19 cellular contexts compared by ENCODE assay signal in the genomic region with DNA sequence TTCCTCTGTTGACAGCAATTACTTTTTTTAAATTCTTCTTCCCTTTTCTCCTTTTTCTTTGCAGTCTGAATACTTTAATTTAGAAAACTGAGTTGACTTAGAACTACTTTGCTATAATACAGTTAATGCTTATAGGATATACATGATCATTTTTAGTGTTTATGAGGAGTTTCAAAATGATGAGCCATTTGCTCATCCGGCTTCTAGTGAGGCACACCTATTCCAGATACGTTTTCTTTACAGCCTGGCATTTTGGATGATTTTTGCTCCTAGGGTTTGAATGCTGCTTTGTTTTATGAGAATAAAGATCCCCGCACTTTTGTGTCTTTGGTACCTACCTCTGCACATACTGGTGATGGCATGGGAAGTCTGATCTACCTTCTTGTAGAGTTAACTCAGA. TPM values are rescaled to one million over a fixed set of nuclear protein-coding genes. Genes with fewer than 3 reads are reported as not detected.
DNase-seq lines count a peak whose midpoint lies in the region; ATAC-seq and TF ChIP-seq lines count a peak whose summit lies in the region.
"Had no signal": no experiment of that assay in that cellular context is flagged by ENCODE, and none has a peak within 500 bp of the region (broad histone marks: within the 10 kb centered on the region; RNA-seq: fewer than 3 reads in every experiment).

No MANE protein-coding gene starts in this region.

- H3K4me1 ChIP-seq in heart right ventricle (peaks cover 0 to 17% (median 8%) of the 10 kb centered on the region in 9 donors), OCI-LY7 (ENCODE audit: insufficient read depth, low read length, poor library complexity, severe bottlenecking) (no peaks in the 10 kb centered on the region), skeletal muscle satellite cell (ENCODE audit: control insufficient read depth, insufficient read depth, low read length) (peaks cover 21% of the 10 kb centered on the region)

- H3K79me2 ChIP-seq in OCI-LY7 (ENCODE audit: insufficient read depth, low read depth, low read length): no peaks in the 10 kb centered on the region

- TF ChIP-seq CTCF in heart right ventricle (IDR thresholded peaks at IDR 0.05) (no peak), OCI-LY7 (conservative IDR thresholded peaks at IDR 0.05; ENCODE audit: low read length) (no peak), epithelial cell of esophagus (IDR thresholded peaks at IDR 0.05; ENCODE audit: insufficient read depth, low read depth, low read length, missing control alignments) (no peak)

- POLR2A ChIA-PET in OCI-LY7 (lab: Charles Lee): no interaction called here

- 90 to 92% methylated on average over 3 of the region's 3 CpGs for WGBS in heart right ventricle, 2 donors

- intact Hi-C loops in heart right ventricle (cut with DNase I) (loop anchor here in 1 of 10 donors (2.0 kb wide), 1 partner anchor 53 kb away; a partner anchor contains a TSS), left ventricle myocardium superior (cut with micrococcal nuclease) (no loop called here), OCI-LY7 (cut with micrococcal nuclease; ENCODE audit: unreplicated experiment) (no loop called here)

- no peak overlapping the region for H2AFZ ChIP-seq in OCI-LY7 (ENCODE audit: low read length)

- ATAC-seq in heart right ventricle: no peak
- no peak for ATAC-seq in left ventricle myocardium superior
- ATAC-seq in HG02981 (IDR thresholded peaks at IDR 0.05; ENCODE audit: unreplicated experiment): no peak
- ATAC-seq: left lobe of liver; naive thymus-derived CD4-positive, alpha-beta T cell; stimulated activated naive CD8-positive, alpha-beta T cell treated with anti-CD3 and anti-CD28 coated beads, Interleukin-15, Interleukin-2, amounts not matched to agents 100 U/mL and 50 U/mL, for 24 hours had no signal

- H3K9me2 ChIP-seq in OCI-LY7 (ENCODE audit: insufficient read depth, low read length): no peaks in the 10 kb centered on the region

- H3K27me3 ChIP-seq in heart right ventricle: no peaks in the 10 kb centered on the region
- H3K27me3 ChIP-seq in skeletal muscle satellite cell (ENCODE audit: control insufficient read depth, insufficient read depth, low read length): no peaks in the 10 kb centered on the region

- H3K9me3 ChIP-seq in heart right ventricle (no peaks in the 10 kb centered on the region), OCI-LY7 (ENCODE audit: low read length) (no peaks in the 10 kb centered on the region), skeletal muscle satellite cell (replicated peaks; ENCODE audit: low read length) (no peaks in the 10 kb centered on the region)

- DNase-seq in heart right ventricle: no peak
- no peak for DNase-seq in left ventricle myocardium superior
- DNase-seq in OCI-LY7 (ENCODE audit: low spot score): no peak
- peak; percentile 30 for DNase-seq in epithelial cell of esophagus (ENCODE audit: low read depth)
- no peak for DNase-seq in stimulated activated CD4-positive, alpha-beta T cell treated with anti-CD3 and anti-CD28 coated beads, Interleukin-1b, Interleukin-23, amount 100 ng/mL, for 48 hours
- no peak for DNase-seq in GM03348 (ENCODE audit: low spot score)
- DNase-seq: ACHN; activated CD4-positive, alpha-beta memory T cell treated with anti-CD3 and anti-CD28 coated beads for 36 hours; activated gamma-delta T cell; DMS79 treated with DMSO at 0.1 percent for 48 hours; naive thymus-derived CD4-positive, alpha-beta T cell; NCI-H1417 treated with DMSO at 0.1 percent for 48 hours; NCI-H446 treated with DMSO at 0.1 percent for 48 hours; NK-92 treated with Interleukin-12 subunit alpha and Interleukin-12 subunit beta, amount 100 ng/mL, for 24 hours; stimulated activated naive CD8-positive, alpha-beta T cell treated with anti-CD3 and anti-CD28 coated beads, Interleukin-15, Interleukin-2, amounts not matched to agents 100 U/mL and 50 U/mL, for 24 hours; T-helper 1 cell had no signal

- H3K27ac ChIP-seq in heart right ventricle (peak overlapping the region in 9 of 10 donors; percentile 3 to 75 (median 59)), OCI-LY7 (ENCODE audit: low read depth, low read length, poor library complexity, severe bottlenecking) (no peak overlapping the region)

- TSS peak; percentile 61 for BruUV-seq in OCI-LY7 (replicated peaks; lab: Mats Ljungman, UMichigan)

- H4K20me1 ChIP-seq in OCI-LY7 (ENCODE audit: insufficient read depth, low read length): no peaks in the 10 kb centered on the region; the same call in 1 of the 2 replicates

- H3K4me3 ChIP-seq in heart right ventricle: peak overlapping the region in 1 of 10 donors; percentile 11
- no peak overlapping the region for H3K4me3 ChIP-seq in OCI-LY7 (ENCODE audit: low read depth, low read length, poor library complexity, severe bottlenecking)
- H3K4me3 ChIP-seq in epithelial cell of esophagus (ENCODE audit: low read length): no peak overlapping the region
- no peak overlapping the region for H3K4me3 ChIP-seq in skeletal muscle satellite cell (ENCODE audit: low read length)

- no peak overlapping the region for H3K4me2 ChIP-seq in OCI-LY7 (ENCODE audit: low read length)
- H3K4me2 ChIP-seq in skeletal muscle satellite cell (ENCODE audit: low read length): peak overlapping the region; percentile 31

- H3K36me3 ChIP-seq in heart right ventricle: peaks cover 0 to 70% (median 29%) of the 10 kb centered on the region in 9 donors
- H3K36me3 ChIP-seq in OCI-LY7 (ENCODE audit: insufficient read depth, low read length): peaks cover 71% of the 10 kb centered on the region
- peaks cover 45% of the 10 kb centered on the region for H3K36me3 ChIP-seq in skeletal muscle satellite cell (ENCODE audit: insufficient read depth, low read length)

- H3K9ac ChIP-seq in skeletal muscle satellite cell (ENCODE audit: low read depth, low read length): peak overlapping the region; percentile 6

- CTCF ChIA-PET in OCI-LY7 (lab: Charles Lee; ENCODE audit: unreplicated experiment): no interaction called here

RNA-seq across cellular contexts. Expression of a gene that starts 52.8 kb away (rescaled TPM):
- total RNA-seq in heart right ventricle (100 to 1,000 TPM in 3 of 10 donors, 10 to 100 TPM in 7; 64.5 to 123 (median 91.8) TPM), left ventricle myocardium superior (89.4 TPM), OCI-LY7 (2022) (53.1 and 54.8 TPM in 2 replicates)
- polyA plus RNA-seq in heart right ventricle: 100 to 1,000 TPM in 1 of 2 donors, 10 to 100 TPM in 1; 75.1 to 176 TPM
- 19.9 and 28.7 TPM in 2 replicates for total RNA-seq in OCI-LY7 (2014; rRNA removed; shearing (Covaris generic))
- total RNA-seq in skeletal muscle satellite cell (2012; rRNA removed): 18.8 and 20.1 TPM in 2 replicates

RNA-seq across cellular contexts. Expression of a gene that starts 53.8 kb away (rescaled TPM):
- total RNA-seq in heart right ventricle (10 to 100 TPM; 19.7 to 26.7 (median 21.6) TPM), left ventricle myocardium superior (20.8 TPM), OCI-LY7 (2022) (28.5 and 31.5 TPM in 2 replicates)
- polyA plus RNA-seq in heart right ventricle: 10 to 100 TPM; 13.0 to 23.7 TPM
- total RNA-seq in OCI-LY7 (2014; rRNA removed; shearing (Covaris generic)): 22.3 and 31.7 TPM in 2 replicates
- 85.2 and 110 TPM in 2 replicates for total RNA-seq in skeletal muscle satellite cell (2012; rRNA removed)
